ENCODE assay signal across 8 cellular contexts in genomic region chr2:182186132-182186735, GRCh38.
DNase-seq lines count a peak whose midpoint lies in the region; ATAC-seq, FAIRE-seq and TF ChIP-seq lines count a peak whose summit lies in the region.

No MANE protein-coding gene starts in this region.

- H3K4me1 ChIP-seq in prostate gland (replicated peaks) = no peaks in the 10 kb centered on the region

- TF ChIP-seq CTCF in D721Med (IDR thresholded peaks at IDR 0.05; ENCODE audit: insufficient read depth, missing control alignments) = peak; percentile 81
- TF ChIP-seq CTCF in prostate gland (IDR thresholded peaks at IDR 0.05) = peak; percentile 76 to 86 (median 83)

- intact Hi-C loops in prostate gland (cut with DNase I) = loop anchor here (2.0 kb wide), 1 partner anchor 465 kb away; no protein-coding TSS in a partner anchor

- H3K9me3 ChIP-seq in prostate gland = no peaks in the 10 kb centered on the region
- no peaks in the 10 kb centered on the region for H3K9me3 ChIP-seq in T-helper 17 cell (ENCODE audit: control insufficient read depth, low read length, poor library complexity, severe bottlenecking)

- no peaks in the 10 kb centered on the region for H3K4me1 Mint-ChIP-seq in T-helper 17 cell

- no peaks in the 10 kb centered on the region for H3K36me3 ChIP-seq in prostate gland

- peak; percentile 65 for ATAC-seq in GM21526 (IDR thresholded peaks at IDR 0.05; ENCODE audit: low FRiP score, unreplicated experiment)
- no peak for ATAC-seq in T-helper 17 cell

- no peak overlapping the region for H3K27ac ChIP-seq in prostate gland

- peak; percentile 74 for FAIRE-seq in D721Med (lab: Jason Lieb, UNC)

- H3K27me3 ChIP-seq in prostate gland (replicated peaks; ENCODE audit: insufficient read depth) = no peaks in the 10 kb centered on the region

- 33% methylated on average over 4 of the region's 4 CpGs for WGBS in prostate gland

- no peak for DNase-seq in D721Med (ENCODE audit: insufficient read length, low spot score)
- peak; percentile 79 for DNase-seq in NAMALWA (ENCODE audit: low spot score)
- peak; percentile 27 for DNase-seq in SKM-1 (lab: John Stamatoyannopoulos, UW; ENCODE audit: unreplicated experiment)
- DNase-seq in fibroblast of the conjunctiva (ENCODE audit: low read depth) = peak; percentile 12
- no peak for DNase-seq in prostate gland (ENCODE audit: low spot score)
- no peak for DNase-seq in HuH-7 (ENCODE audit: low spot score)
- DNase-seq in T-helper 17 cell = no peak

- no peak overlapping the region for H3K4me3 ChIP-seq in prostate gland

- no peak overlapping the region for H3K27ac Mint-ChIP-seq in T-helper 17 cell

- H3K4me3 Mint-ChIP-seq in T-helper 17 cell = no peak overlapping the region

- H3K27me3 Mint-ChIP-seq in T-helper 17 cell = peaks cover 4% of the 10 kb centered on the region

- TF ChIP-seq POLR2A in prostate gland (IDR thresholded peaks at IDR 0.05) = no peak

- H3K36me3 Mint-ChIP-seq in T-helper 17 cell (ENCODE audit: low read depth) = no peaks in the 10 kb centered on the region

Comparison
In these comparisons a context has a peak if more than half of its experiments do, and no peak if none do; other contexts are left out.
1. DNase-seq: peak in NAMALWA (single experiment), SKM-1 (single experiment) and fibroblast of the conjunctiva (single experiment); none in D721Med (single experiment), prostate gland (single experiment), HuH-7 (single experiment) and T-helper 17 cell (0 of 3).